ENCODE assay signal across 13 cellular contexts in genomic region chr2:217905906-217906305, GRCh38.
DNase-seq lines count a peak whose midpoint lies in the region; ATAC-seq and TF ChIP-seq lines count a peak whose summit lies in the region.
"Had no signal": no experiment of that assay in that cellular context is flagged by ENCODE, and none has a peak within 500 bp of the region (broad histone marks: within the 10 kb centered on the region; RNA-seq: fewer than 3 reads in every experiment).

No MANE protein-coding gene starts in this region.

- H3K4me1 Mint-ChIP-seq in HFFc6 (ENCODE audit: low read depth) = peaks cover 55% of the 10 kb centered on the region
- peaks cover 31% of the 10 kb centered on the region for H3K4me1 Mint-ChIP-seq in activated CD8-positive, alpha-beta T cell treated with anti-CD3 and anti-CD28 coated beads, Interleukin-2, amount 10 ng/mL, durations not matched to agents 7 days and 5 days (ENCODE audit: low read depth)
- no peaks in the 10 kb centered on the region for H3K4me1 Mint-ChIP-seq in activated CD4-positive, alpha-beta memory T cell treated with anti-CD3 and anti-CD28 coated beads for 36 hours (ENCODE audit: low read depth)
- H3K4me1 Mint-ChIP-seq in CD8-positive, alpha-beta memory T cell = peaks cover 0 to 5% (median 0%) of the 10 kb centered on the region in 3 donors

- no peaks in the 10 kb centered on the region for H3K9me3 Mint-ChIP-seq in HFFc6
- H3K9me3 Mint-ChIP-seq in activated CD8-positive, alpha-beta T cell treated with anti-CD3 and anti-CD28 coated beads, Interleukin-2, amount 10 ng/mL, durations not matched to agents 7 days and 5 days (ENCODE audit: insufficient read depth) = no peaks in the 10 kb centered on the region
- no peaks in the 10 kb centered on the region for H3K9me3 Mint-ChIP-seq in activated CD4-positive, alpha-beta memory T cell treated with anti-CD3 and anti-CD28 coated beads for 36 hours
- H3K9me3 Mint-ChIP-seq in CD8-positive, alpha-beta memory T cell = no peaks in the 10 kb centered on the region
- H3K9me3 Mint-ChIP-seq: CD4-positive, alpha-beta memory T cell; immature natural killer cell; nephron had no signal

- H3K27me3 ChIP-seq in lung (ENCODE audit: control insufficient read depth, insufficient read depth) (no peaks in the 10 kb centered on the region), suprapubic skin (no peaks in the 10 kb centered on the region)
- no peaks in the 10 kb centered on the region for H3K27me3 ChIP-seq in CD8-positive, alpha-beta memory T cell (ENCODE audit: insufficient read depth, low read length, poor library complexity, severe bottlenecking)

- intact Hi-C loops in activated CD4-positive, alpha-beta memory T cell treated with anti-CD3 and anti-CD28 coated beads for 36 hours (cut with micrococcal nuclease) = loop anchor here (10.0 kb wide), 1 partner anchor 79 kb away; no protein-coding TSS in a partner anchor

- no peak overlapping the region for H3K4me3 Mint-ChIP-seq in HFFc6
- no peak overlapping the region for H3K4me3 Mint-ChIP-seq in activated CD8-positive, alpha-beta T cell treated with anti-CD3 and anti-CD28 coated beads, Interleukin-2, amount 10 ng/mL, durations not matched to agents 7 days and 5 days
- H3K4me3 Mint-ChIP-seq in activated CD4-positive, alpha-beta memory T cell treated with anti-CD3 and anti-CD28 coated beads for 36 hours = no peak overlapping the region
- no peak overlapping the region for H3K4me3 Mint-ChIP-seq in CD8-positive, alpha-beta memory T cell
- H3K4me3 Mint-ChIP-seq: immature natural killer cell, nephron had no signal

- TF ChIP-seq CTCF in HFFc6 (IDR thresholded peaks at IDR 0.05) (no peak), lung (IDR thresholded peaks at IDR 0.05; ENCODE audit: control extremely low read depth, extremely low read depth) (no peak), suprapubic skin (IDR thresholded peaks at IDR 0.05) (no peak)

- peak overlapping the region; percentile 42; the same call in 1 of the 2 replicates for H3K27ac Mint-ChIP-seq in HFFc6
- peak overlapping the region; percentile 47 for H3K27ac Mint-ChIP-seq in activated CD8-positive, alpha-beta T cell treated with anti-CD3 and anti-CD28 coated beads, Interleukin-2, amount 10 ng/mL, durations not matched to agents 7 days and 5 days
- no peak overlapping the region for H3K27ac Mint-ChIP-seq in activated CD4-positive, alpha-beta memory T cell treated with anti-CD3 and anti-CD28 coated beads for 36 hours
- no peak overlapping the region for H3K27ac Mint-ChIP-seq in CD8-positive, alpha-beta memory T cell
- H3K27ac Mint-ChIP-seq: immature natural killer cell had no signal

- no peaks in the 10 kb centered on the region for H3K9me3 ChIP-seq in lung (ENCODE audit: control insufficient read depth in 2 of 2, insufficient read depth in 1 of 2, low read length in 1 of 2)
- H3K9me3 ChIP-seq in suprapubic skin = no peaks in the 10 kb centered on the region
- H3K9me3 ChIP-seq in CD8-positive, alpha-beta memory T cell (ENCODE audit: low read length) = no peaks in the 10 kb centered on the region

- H3K4me1 ChIP-seq in lung (ENCODE audit: control insufficient read depth in 2 of 2, insufficient read depth in 2 of 2, low read length in 2 of 2) = peaks cover 53 to 58% of the 10 kb centered on the region in 2 donors
- peaks cover 91% of the 10 kb centered on the region for H3K4me1 ChIP-seq in suprapubic skin
- H3K4me1 ChIP-seq in CD8-positive, alpha-beta memory T cell (ENCODE audit: insufficient read depth, low read length) = no peaks in the 10 kb centered on the region

- TF ChIP-seq EP300 in suprapubic skin (IDR thresholded peaks at IDR 0.05) = no peak

- WGBS in lung, 2 donors = 16 to 50% methylated on average over 9 of the region's 9 CpGs
- 69% methylated on average over 9 of the region's 9 CpGs for WGBS in suprapubic skin

- DNase-seq in HFFc6 (no peak), lung (ENCODE audit: low spot score) (no peak), suprapubic skin (ENCODE audit: low spot score in 2 of 2) (no peak), putamen (ENCODE audit: low spot score) (no peak)
- DNase-seq in activated CD8-positive, alpha-beta T cell treated with anti-CD3 and anti-CD28 coated beads, Interleukin-2, amount 10 ng/mL, durations not matched to agents 7 days and 5 days = no peak
- no peak for DNase-seq in activated CD4-positive, alpha-beta memory T cell treated with anti-CD3 and anti-CD28 coated beads for 36 hours
- no peak for DNase-seq in CD8-positive, alpha-beta memory T cell
- DNase-seq: activated naive CD4-positive, alpha-beta T cell treated with Interleukin-2 at 50 U/mL for 16 hours; CD4-positive, alpha-beta memory T cell; cortex of kidney; immature natural killer cell; Kasumi-1 had no signal

- no peak for TF ChIP-seq POLR2A in suprapubic skin (IDR thresholded peaks at IDR 0.05)

- H3K27ac ChIP-seq in lung (ENCODE audit: low read depth in 1 of 2, low read length in 1 of 2) = peak overlapping the region; percentile 96 to 97
- peak overlapping the region; percentile 88 for H3K27ac ChIP-seq in suprapubic skin
- no peak overlapping the region for H3K27ac ChIP-seq in CD8-positive, alpha-beta memory T cell (ENCODE audit: low read depth, low read length)

- CTCF ChIA-PET in activated CD8-positive, alpha-beta T cell treated with anti-CD3 and anti-CD28 coated beads, Interleukin-2, amount 10 ng/mL, durations not matched to agents 7 days and 5 days (lab: Charles Lee) = no interaction called here
- CTCF ChIA-PET in activated CD4-positive, alpha-beta memory T cell treated with anti-CD3 and anti-CD28 coated beads for 36 hours (lab: Charles Lee) = no interaction called here
- CTCF ChIA-PET in CD8-positive, alpha-beta memory T cell (lab: Charles Lee) = no interaction called here

- H3K36me3 Mint-ChIP-seq in HFFc6 (ENCODE audit: low read depth) = peaks cover 16% of the 10 kb centered on the region
- H3K36me3 Mint-ChIP-seq in activated CD8-positive, alpha-beta T cell treated with anti-CD3 and anti-CD28 coated beads, Interleukin-2, amount 10 ng/mL, durations not matched to agents 7 days and 5 days (ENCODE audit: low read depth) = peaks cover 5% of the 10 kb centered on the region
- H3K36me3 Mint-ChIP-seq in activated CD4-positive, alpha-beta memory T cell treated with anti-CD3 and anti-CD28 coated beads for 36 hours = no peaks in the 10 kb centered on the region
- no peaks in the 10 kb centered on the region for H3K36me3 Mint-ChIP-seq in CD8-positive, alpha-beta memory T cell
- H3K36me3 Mint-ChIP-seq: CD4-positive, alpha-beta memory T cell; immature natural killer cell had no signal

- POLR2A ChIA-PET in activated CD8-positive, alpha-beta T cell treated with anti-CD3 and anti-CD28 coated beads, Interleukin-2, amount 10 ng/mL, durations not matched to agents 7 days and 5 days (lab: Charles Lee) = no interaction called here
- POLR2A ChIA-PET in activated CD4-positive, alpha-beta memory T cell treated with anti-CD3 and anti-CD28 coated beads for 36 hours (lab: Charles Lee) = no interaction called here
- POLR2A ChIA-PET in CD8-positive, alpha-beta memory T cell (lab: Charles Lee) = no interaction called here

- peak; percentile 29 for ATAC-seq in activated CD8-positive, alpha-beta T cell treated with anti-CD3 and anti-CD28 coated beads, Interleukin-2, amount 10 ng/mL, durations not matched to agents 7 days and 5 days
- ATAC-seq in lung (ENCODE audit: insufficient read depth, low FRiP score) = no peak

- H3K27me3 Mint-ChIP-seq in HFFc6 (ENCODE audit: insufficient read depth) = peaks cover 6% of the 10 kb centered on the region
- H3K27me3 Mint-ChIP-seq in activated CD8-positive, alpha-beta T cell treated with anti-CD3 and anti-CD28 coated beads, Interleukin-2, amount 10 ng/mL, durations not matched to agents 7 days and 5 days (ENCODE audit: low read depth) = peaks cover 26% of the 10 kb centered on the region
- peaks cover 18% of the 10 kb centered on the region for H3K27me3 Mint-ChIP-seq in activated CD4-positive, alpha-beta memory T cell treated with anti-CD3 and anti-CD28 coated beads for 36 hours
- H3K27me3 Mint-ChIP-seq in CD8-positive, alpha-beta memory T cell = peaks cover 13 to 35% of the 10 kb centered on the region in 2 donors

- H3K36me3 ChIP-seq in lung (ENCODE audit: control insufficient read depth in 2 of 2, insufficient read depth in 2 of 2, low read length in 2 of 2) (peaks cover 0 to 2% of the 10 kb centered on the region in 2 donors), suprapubic skin (no peaks in the 10 kb centered on the region)
- no peaks in the 10 kb centered on the region for H3K36me3 ChIP-seq in CD8-positive, alpha-beta memory T cell (ENCODE audit: insufficient read depth, low read length)

- H3K4me3 ChIP-seq in lung = no peak overlapping the region
- H3K4me3 ChIP-seq in suprapubic skin = no peak overlapping the region
- H3K4me3 ChIP-seq in CD8-positive, alpha-beta memory T cell (ENCODE audit: low read length) = no peak overlapping the region

Comparison
In these comparisons a context has a peak if more than half of its experiments do, and no peak if none do; other contexts are left out.
1. H3K27ac Mint-ChIP-seq: peak in HFFc6 (single experiment) and activated CD8-positive, alpha-beta T cell treated with anti-CD3 and anti-CD28 coated beads, Interleukin-2, amount 10 ng/mL, durations not matched to agents 7 days and 5 days (single experiment); none in activated CD4-positive, alpha-beta memory T cell treated with anti-CD3 and anti-CD28 coated beads for 36 hours (single experiment) and CD8-positive, alpha-beta memory T cell (0 of 8).